ENCODE assay signal across 8 cellular contexts in genomic region chr15:52566889-52567288, GRCh38. TPM values are rescaled to one million over a fixed set of nuclear protein-coding genes. Genes with fewer than 3 reads are reported as not detected.
DNase-seq lines count a peak whose midpoint lies in the region; ATAC-seq, FAIRE-seq and TF ChIP-seq lines count a peak whose summit lies in the region.

No MANE protein-coding gene starts in this region.

- no peaks in the 10 kb centered on the region for H3K9me3 ChIP-seq in right atrium auricular region
- H3K9me3 ChIP-seq in ascending aorta, result no peaks in the 10 kb centered on the region
- no peaks in the 10 kb centered on the region for H3K9me3 ChIP-seq in lower lobe of right lung
- H3K9me3 ChIP-seq in upper lobe of right lung, result no peaks in the 10 kb centered on the region

- H3K27ac ChIP-seq in right atrium auricular region (peak overlapping the region; percentile 94 to 95), ascending aorta (no peak overlapping the region), lower lobe of right lung (no peak overlapping the region), upper lobe of right lung (no peak overlapping the region)

- H3K36me3 ChIP-seq in right atrium auricular region (no peaks in the 10 kb centered on the region), ascending aorta (no peaks in the 10 kb centered on the region), lower lobe of right lung (no peaks in the 10 kb centered on the region), upper lobe of right lung (no peaks in the 10 kb centered on the region)

- no peaks in the 10 kb centered on the region for H3K27me3 ChIP-seq in right atrium auricular region
- H3K27me3 ChIP-seq in ascending aorta, result no peaks in the 10 kb centered on the region
- H3K27me3 ChIP-seq in lower lobe of right lung (ENCODE audit: low read depth), result no peaks in the 10 kb centered on the region
- H3K27me3 ChIP-seq in upper lobe of right lung, result no peaks in the 10 kb centered on the region

- H3K4me1 ChIP-seq in right atrium auricular region (peaks cover 0 to 44% of the 10 kb centered on the region in 2 donors), ascending aorta (peaks cover 3 to 17% of the 10 kb centered on the region in 2 donors), lower lobe of right lung (peaks cover 51% of the 10 kb centered on the region), upper lobe of right lung (peaks cover 38% of the 10 kb centered on the region)

- ATAC-seq in left cardiac atrium (no peak), lower lobe of right lung (no peak), upper lobe of right lung (no peak), HG03139 (IDR thresholded peaks at IDR 0.05; ENCODE audit: unreplicated experiment) (no peak)

- H3K4me3 ChIP-seq in right atrium auricular region, result peak overlapping the region; percentile 67 to 76
- H3K4me3 ChIP-seq in ascending aorta, result peak overlapping the region; percentile 81 to 88
- peak overlapping the region; percentile 82 for H3K4me3 ChIP-seq in lower lobe of right lung
- peak overlapping the region; percentile 89 for H3K4me3 ChIP-seq in upper lobe of right lung

- no peak for DNase-seq in right atrium auricular region (ENCODE audit: low spot score)
- no peak for DNase-seq in left cardiac atrium
- no peak for DNase-seq in ascending aorta (ENCODE audit: low spot score in 2 of 2)
- DNase-seq in lower lobe of right lung, result no peak
- DNase-seq in upper lobe of right lung, result no peak
- no peak for DNase-seq in urothelium cell line (ENCODE audit: low spot score)
- no peak for DNase-seq in DMS114 treated with DMSO at 0.1 percent for 48 hours (lab: John Stamatoyannopoulos, UW; ENCODE audit: unreplicated experiment)

- intact Hi-C loops in left cardiac atrium (cut with DNase I), result loop anchor here (10.0 kb wide), 2 partner anchors 222 to 232 kb away; no protein-coding TSS in a partner anchor
- intact Hi-C loops in ascending aorta (cut with DNase I), result loop anchor here (5.0 to 10.0 kb wide), 3 partner anchors 85 to 390 kb away; no protein-coding TSS in a partner anchor
- intact Hi-C loops in lower lobe of right lung (cut with DNase I), result no loop called here
- intact Hi-C loops in upper lobe of right lung (cut with DNase I), result no loop called here

- TF ChIP-seq CTCF in right atrium auricular region (IDR thresholded peaks at IDR 0.05), result no peak
- no peak for TF ChIP-seq CTCF in ascending aorta (IDR thresholded peaks at IDR 0.05)
- TF ChIP-seq CTCF in lower lobe of right lung (IDR thresholded peaks at IDR 0.05), result no peak
- TF ChIP-seq CTCF in upper lobe of right lung (IDR thresholded peaks at IDR 0.05), result no peak

- no peak for FAIRE-seq in urothelium cell line (lab: Jason Lieb, UNC)

RNA-seq across cellular contexts. Expression of gene ARPP19, which starts 1.9 kb away (rescaled TPM):
- 10 to 100 TPM; 82.7 to 94.3 TPM for total RNA-seq in right atrium auricular region
- 100 to 1,000 TPM; 138 to 153 TPM for total RNA-seq in left cardiac atrium
- 71.7 TPM for total RNA-seq in ascending aorta
- 150 TPM for total RNA-seq in lower lobe of right lung
- 156 TPM for total RNA-seq in upper lobe of right lung

RNA-seq across cellular contexts. Expression of gene MYO5A, which starts 38.2 kb away (rescaled TPM):
- total RNA-seq in right atrium auricular region (10 to 100 TPM; 12.3 to 21.5 TPM), left cardiac atrium (10 to 100 TPM; 18.1 to 19.4 TPM), ascending aorta (55.0 TPM), lower lobe of right lung (36.1 TPM), upper lobe of right lung (26.0 TPM)

Comparison
In these comparisons a context has a peak if more than half of its experiments do, and no peak if none do; other contexts are left out.
1. H3K27ac ChIP-seq: peak in right atrium auricular region (2 of 2); none in ascending aorta (0 of 2), lower lobe of right lung (single experiment) and upper lobe of right lung (single experiment).
2. intact Hi-C loops: an anchor here in left cardiac atrium (10.0 kb wide) and ascending aorta (5.0 to 10.0 kb wide); none called in lower lobe of right lung and upper lobe of right lung.
3. Peak in every context shown above with its lines, with median percentiles within 50 percentile points of each other: H3K4me3 ChIP-seq.